26 cellular contexts compared by ENCODE assay signal in genomic region chr7:22831602-22832001, GRCh38. TPM values are rescaled to one million over a fixed set of nuclear protein-coding genes. Genes with fewer than 3 reads are reported as not detected.
DNase-seq lines count a peak whose midpoint lies in the region; ATAC-seq and TF ChIP-seq lines count a peak whose summit lies in the region.
"Had no signal": no experiment of that assay in that cellular context is flagged by ENCODE, and none has a peak within 500 bp of the region (broad histone marks: within the 10 kb centered on the region; RNA-seq: fewer than 3 reads in every experiment).

No MANE protein-coding gene starts in this region.

- no peaks in the 10 kb centered on the region for H3K9me3 Mint-ChIP-seq in GM23338
- H3K9me3 Mint-ChIP-seq: CD14-positive monocyte; CD8-positive, alpha-beta memory T cell had no signal

- H3K4me3 ChIP-seq in GM23338, result no peak overlapping the region
- H3K4me3 ChIP-seq in WERI-Rb-1 (ENCODE audit: low read depth, low read length), result no peak overlapping the region
- H3K4me3 ChIP-seq in osteoblast (ENCODE audit: insufficient read depth, low read length), result no peak overlapping the region
- no peak overlapping the region for H3K4me3 ChIP-seq in HAP-1
- H3K4me3 ChIP-seq: MG63, SK-N-MC had no signal

- TF ChIP-seq CTCF in GM23338 (conservative IDR thresholded peaks at IDR 0.05; ENCODE audit: low read depth in 2 of 2), result no peak
- TF ChIP-seq CTCF in WERI-Rb-1 (IDR thresholded peaks at IDR 0.05; ENCODE audit: low read depth, low read length), result no peak
- TF ChIP-seq CTCF in osteoblast (IDR thresholded peaks at IDR 0.05; ENCODE audit: extremely low read depth, low read depth, low read length), result no peak

- H3K4me2 ChIP-seq in GM23338 (no peak overlapping the region), osteoblast (ENCODE audit: insufficient read depth, low read length) (no peak overlapping the region)

- H3K4me1 ChIP-seq in GM23338 (ENCODE audit: insufficient read depth) (0 out of 2 replicates have a peak, but pooled peaks cover 2% of the 10 kb centered on the region), osteoblast (ENCODE audit: insufficient read depth, low read length) (peaks cover 9% of the 10 kb centered on the region), HAP-1 (peaks cover 15% of the 10 kb centered on the region)

- H3K27me3 Mint-ChIP-seq in GM23338 (ENCODE audit: insufficient read depth, low read depth, poor library complexity), result no peaks in the 10 kb centered on the region

- H3K79me2 ChIP-seq in GM23338 (replicated peaks; ENCODE audit: insufficient read depth) (no peaks in the 10 kb centered on the region), osteoblast (ENCODE audit: insufficient read depth, low read length) (no peaks in the 10 kb centered on the region)

- H3K36me3 ChIP-seq in GM23338 (ENCODE audit: insufficient read depth), result no peaks in the 10 kb centered on the region
- H3K36me3 ChIP-seq in WERI-Rb-1, result no peaks in the 10 kb centered on the region
- no peaks in the 10 kb centered on the region for H3K36me3 ChIP-seq in osteoblast (ENCODE audit: insufficient read depth, low read length)
- H3K36me3 ChIP-seq in HAP-1 (replicated peaks), result no peaks in the 10 kb centered on the region
- H3K36me3 ChIP-seq: BE2C, MG63 had no signal

- H2AFZ ChIP-seq in GM23338, result 0 out of 2 replicates have a peak overlapping the region, but pooled peaks have one; percentile 47
- peak overlapping the region; percentile 19 for H2AFZ ChIP-seq in osteoblast (ENCODE audit: low read length)

- H3K9me3 ChIP-seq in WERI-Rb-1 (ENCODE audit: severe bottlenecking), result no peaks in the 10 kb centered on the region
- H3K9me3 ChIP-seq in osteoblast (ENCODE audit: low read depth, low read length), result no peaks in the 10 kb centered on the region
- no peaks in the 10 kb centered on the region for H3K9me3 ChIP-seq in HAP-1
- H3K9me3 ChIP-seq: BE2C, MG63 had no signal

- no peaks in the 10 kb centered on the region for H3K9me2 ChIP-seq in GM23338 (ENCODE audit: insufficient read depth)

- H3K4me1 Mint-ChIP-seq in GM23338, result no peaks in the 10 kb centered on the region
- H3K4me1 Mint-ChIP-seq: CD14-positive monocyte; CD8-positive, alpha-beta memory T cell had no signal

- H3K27me3 ChIP-seq in GM23338 (ENCODE audit: insufficient read depth), result no peaks in the 10 kb centered on the region
- no peaks in the 10 kb centered on the region for H3K27me3 ChIP-seq in WERI-Rb-1 (ENCODE audit: insufficient read depth, low read depth, severe bottlenecking)
- H3K27me3 ChIP-seq in osteoblast (ENCODE audit: insufficient read depth, low read length), result no peaks in the 10 kb centered on the region
- H3K27me3 ChIP-seq in HAP-1 (ENCODE audit: low read depth), result no peaks in the 10 kb centered on the region
- H3K27me3 ChIP-seq: BE2C, MG63 had no signal

- no peaks in the 10 kb centered on the region for H3F3A ChIP-seq in GM23338 (replicated peaks; ENCODE audit: low read depth)

- peak; percentile 54 for DNase-seq in NCI-H82 (lab: John Stamatoyannopoulos, UW)
- no peak for DNase-seq in NCI-H82 treated with DMSO at 0.1 percent for 48 hours (lab: John Stamatoyannopoulos, UW; ENCODE audit: unreplicated experiment)
- no peak for DNase-seq in GM23338 (ENCODE audit: low spot score)
- DNase-seq in WERI-Rb-1, result peak; percentile 27
- DNase-seq in osteoblast (ENCODE audit: insufficient read length, low spot score, missing footprints), result no peak
- no peak for DNase-seq in HAP-1 (ENCODE audit: low spot score in 2 of 2)
- DNase-seq in globus pallidus (ENCODE audit: low spot score), result no peak
- DNase-seq: BE2C; Calu3; CD8-positive, alpha-beta memory T cell; DMS53; KBM-7; MG63; NCI-H1105 treated with DMSO at 0.1 percent for 48 hours; NCI-H146; NCI-H1930; NCI-H446 treated with DMSO at 0.1 percent for 48 hours; NCI-H526; SHP77 had no signal

- H3K4me3 Mint-ChIP-seq in GM23338, result no peak overlapping the region
- H3K4me3 Mint-ChIP-seq: CD14-positive monocyte had no signal

- in situ Hi-C loops in HAP-1 (cut with MboI; ENCODE audit: low sequenced_read_pairs), result no loop called here

- H3K36me3 Mint-ChIP-seq in GM23338 (ENCODE audit: low read depth), result no peaks in the 10 kb centered on the region
- H3K36me3 Mint-ChIP-seq: CD14-positive monocyte; CD8-positive, alpha-beta memory T cell had no signal

- no peaks in the 10 kb centered on the region for H4K20me1 ChIP-seq in GM23338 (replicated peaks; ENCODE audit: insufficient read depth)
- no peaks in the 10 kb centered on the region for H4K20me1 ChIP-seq in osteoblast (ENCODE audit: insufficient read depth, low read length)

- no peak for ATAC-seq in GM23338
- no peak for ATAC-seq in GM19455 (IDR thresholded peaks at IDR 0.05; ENCODE audit: unreplicated experiment)
- ATAC-seq: HCT116 had no signal

- no peak overlapping the region for H3K27ac Mint-ChIP-seq in GM23338
- H3K27ac Mint-ChIP-seq: CD14-positive monocyte; CD8-positive, alpha-beta memory T cell had no signal

- H3K27ac ChIP-seq in GM23338 (ENCODE audit: low read depth), result no peak overlapping the region
- no peak overlapping the region for H3K27ac ChIP-seq in WERI-Rb-1
- no peak overlapping the region for H3K27ac ChIP-seq in osteoblast (ENCODE audit: low read depth, low read length)
- H3K27ac ChIP-seq: 22Rv1, HL-60, RWPE1, SK-N-MC had no signal

TF ChIP-seq in GM23338, 12 proteins besides CTCF, POLR2A, EP300 and RAD21:
- TF ChIP-seq EZH2phosphoT487 (IDR thresholded peaks at IDR 0.05; ENCODE audit: unreplicated experiment) (no peak), EZH2 (IDR thresholded peaks at IDR 0.05; ENCODE audit: low read depth, unreplicated experiment) (no peak), ZNF114 (CRISPR knock-in tag; IDR thresholded peaks at IDR 0.05) (no peak)

RNA-seq across cellular contexts. Expression of gene TOMM7, which starts 9.0 kb away (rescaled TPM):
- total RNA-seq in GM23338 (2014; rRNA removed; shearing (Covaris generic)), result 131 and 164 TPM in 2 replicates
- 791 and 920 TPM in 2 replicates for polyA plus RNA-seq in GM23338 (2016; fragmentation: Nextera tagmentation; extraction: Ambion mirVana)
- 144 and 197 TPM in 2 replicates for total RNA-seq in osteoblast

Comparison
In these comparisons a context has a peak if more than half of its experiments do, and no peak if none do; other contexts are left out.
1. DNase-seq: peak in NCI-H82 (single experiment) and WERI-Rb-1 (single experiment); none in NCI-H82 treated with DMSO at 0.1 percent for 48 hours (single experiment), GM23338 (single experiment), osteoblast (single experiment), HAP-1 (0 of 2) and globus pallidus (single experiment).